In genomic region chr4:3576533-3577200, GRCh38 we compare ENCODE assay signal across 8 cellular contexts. TPM values are rescaled to one million over a fixed set of nuclear protein-coding genes. Genes with fewer than 3 reads are reported as not detected.
DNase-seq lines count a peak whose midpoint lies in the region; ATAC-seq, FAIRE-seq and TF ChIP-seq lines count a peak whose summit lies in the region.
"Not testable (repeated sequence)": the region's sequence is repeated elsewhere in the genome, so short reads cannot be mapped to it uniquely, and the experiment has no call there.

No MANE protein-coding gene starts in this region.

- not testable (repeated sequence) for H3K4me3 ChIP-seq in bronchial epithelial cell (ENCODE audit: low read depth, low read length); upper lobe of right lung

- peak; percentile 50 for FAIRE-seq in bronchial epithelial cell (lab: Jason Lieb, UNC)

- not testable (repeated sequence) for ATAC-seq in left ventricle myocardium superior, sciatic nerve, upper lobe of right lung
- peak; percentile 84 for ATAC-seq in left colon
- ATAC-seq in stimulated activated effector memory CD8-positive, alpha-beta T cell treated with anti-CD3 and anti-CD28 coated beads, Interleukin-12 subunit alpha, Interleukin-12 subunit beta, amount 100 ng/mL, for 72 hours, result peak; percentile 17

- H3K4me1 ChIP-seq in upper lobe of right lung, result not testable (repeated sequence)

- not testable (repeated sequence) for TF ChIP-seq CTCF in bronchial epithelial cell (IDR thresholded peaks at IDR 0.05; ENCODE audit: insufficient read depth, low read length, severe bottlenecking); upper lobe of right lung (IDR thresholded peaks at IDR 0.05)

- not testable (repeated sequence) for H3K27me3 ChIP-seq in bronchial epithelial cell (ENCODE audit: control insufficient read depth, insufficient read depth, low read length); upper lobe of right lung

- DNase-seq in NCI-H69 (lab: John Stamatoyannopoulos, UW) (peak; percentile 2), left ventricle myocardium superior (peak; percentile 20), mesenteric fat pad (ENCODE audit: low spot score) (peak; percentile 64), sciatic nerve (ENCODE audit: low spot score) (peak; percentile 50), upper lobe of right lung (peak; percentile 47)
- DNase-seq in bronchial epithelial cell (ENCODE audit: low read depth); left colon; stimulated activated effector memory CD8-positive, alpha-beta T cell treated with anti-CD3 and anti-CD28 coated beads, Interleukin-12 subunit alpha, Interleukin-12 subunit beta, amount 100 ng/mL, for 72 hours (ENCODE audit: low spot score in 2 of 2): not testable (repeated sequence)

- H3K4me3 Mint-ChIP-seq in stimulated activated effector memory CD8-positive, alpha-beta T cell treated with anti-CD3 and anti-CD28 coated beads, Interleukin-12 subunit alpha, Interleukin-12 subunit beta, amount 100 ng/mL, for 72 hours, result not testable (repeated sequence)

- not testable (repeated sequence) for H3K27ac Mint-ChIP-seq in stimulated activated effector memory CD8-positive, alpha-beta T cell treated with anti-CD3 and anti-CD28 coated beads, Interleukin-12 subunit alpha, Interleukin-12 subunit beta, amount 100 ng/mL, for 72 hours

- H3K9me3 ChIP-seq in upper lobe of right lung, result not testable (repeated sequence)

- not testable (repeated sequence) for H3K4me1 Mint-ChIP-seq in stimulated activated effector memory CD8-positive, alpha-beta T cell treated with anti-CD3 and anti-CD28 coated beads, Interleukin-12 subunit alpha, Interleukin-12 subunit beta, amount 100 ng/mL, for 72 hours

- not testable (repeated sequence) for H3K36me3 Mint-ChIP-seq in stimulated activated effector memory CD8-positive, alpha-beta T cell treated with anti-CD3 and anti-CD28 coated beads, Interleukin-12 subunit alpha, Interleukin-12 subunit beta, amount 100 ng/mL, for 72 hours

- H3K27ac ChIP-seq in upper lobe of right lung, result not testable (repeated sequence)

- H3K9me3 Mint-ChIP-seq in stimulated activated effector memory CD8-positive, alpha-beta T cell treated with anti-CD3 and anti-CD28 coated beads, Interleukin-12 subunit alpha, Interleukin-12 subunit beta, amount 100 ng/mL, for 72 hours, result not testable (repeated sequence)

- not testable (repeated sequence) for H3K36me3 ChIP-seq in bronchial epithelial cell (ENCODE audit: control insufficient read depth, insufficient read depth, low read length); upper lobe of right lung

- intact Hi-C loops in left ventricle myocardium superior (cut with micrococcal nuclease); left colon (cut with DNase I, micrococcal nuclease); sciatic nerve (cut with DNase I); upper lobe of right lung (cut with DNase I): not testable (repeated sequence)

RNA-seq across cellular contexts. Expression of gene LRPAP1, which starts 44.4 kb away (rescaled TPM):
- total RNA-seq in bronchial epithelial cell (53.7 and 106 TPM in 2 replicates), left ventricle myocardium superior (307 TPM), left colon (100 to 1,000 TPM; 146 to 155 TPM), mesenteric fat pad (116 TPM), sciatic nerve (105 TPM), upper lobe of right lung (195 TPM)
